ENCODE assay signal across 1 cellular context in the genomic region with DNA sequence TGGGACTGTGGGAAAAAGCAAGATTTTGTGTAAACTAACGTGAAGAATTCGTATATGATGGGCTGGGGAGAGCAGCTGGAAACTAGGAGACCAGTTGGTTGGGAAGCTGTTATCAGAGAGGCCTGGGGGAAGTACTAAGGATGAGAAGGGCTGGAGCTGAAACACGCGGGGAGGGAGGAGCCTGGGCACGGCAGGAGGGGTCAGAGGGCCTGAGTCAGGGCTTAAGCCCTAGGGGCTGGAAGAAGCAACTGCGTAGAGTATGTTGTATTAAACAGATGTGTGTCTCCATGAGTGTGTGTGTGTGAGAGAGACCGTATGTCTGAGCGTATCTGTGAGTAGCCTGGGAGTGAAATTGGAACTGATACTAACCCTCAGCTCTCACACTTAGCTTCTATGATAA.
TF ChIP-seq lines count a peak whose summit lies in the region.

No MANE protein-coding gene starts in this region.

TF ChIP-seq in HepG2, 621 proteins besides CTCF, POLR2A, EP300 and RAD21 (continued from another document):
- TF ChIP-seq, protein P1, sequence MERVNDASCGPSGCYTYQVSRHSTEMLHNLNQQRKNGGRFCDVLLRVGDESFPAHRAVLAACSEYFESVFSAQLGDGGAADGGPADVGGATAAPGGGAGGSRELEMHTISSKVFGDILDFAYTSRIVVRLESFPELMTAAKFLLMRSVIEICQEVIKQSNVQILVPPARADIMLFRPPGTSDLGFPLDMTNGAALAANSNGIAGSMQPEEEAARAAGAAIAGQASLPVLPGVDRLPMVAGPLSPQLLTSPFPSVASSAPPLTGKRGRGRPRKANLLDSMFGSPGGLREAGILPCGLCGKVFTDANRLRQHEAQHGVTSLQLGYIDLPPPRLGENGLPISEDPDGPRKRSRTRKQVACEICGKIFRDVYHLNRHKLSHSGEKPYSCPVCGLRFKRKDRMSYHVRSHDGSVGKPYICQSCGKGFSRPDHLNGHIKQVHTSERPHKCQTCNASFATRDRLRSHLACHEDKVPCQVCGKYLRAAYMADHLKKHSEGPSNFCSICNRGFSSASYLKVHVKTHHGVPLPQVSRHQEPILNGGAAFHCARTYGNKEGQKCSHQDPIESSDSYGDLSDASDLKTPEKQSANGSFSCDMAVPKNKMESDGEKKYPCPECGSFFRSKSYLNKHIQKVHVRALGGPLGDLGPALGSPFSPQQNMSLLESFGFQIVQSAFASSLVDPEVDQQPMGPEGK (CRISPR knock-in tag; IDR thresholded peaks at IDR 0.05), result no peak
- TF ChIP-seq ZNF543 (CRISPR knock-in tag; IDR thresholded peaks at IDR 0.05), result no peak
- no peak for TF ChIP-seq MYC (CRISPR knock-in tag; IDR thresholded peaks at IDR 0.05; ENCODE audit: borderline replicate concordance)
